3 cellular contexts compared by ENCODE assay signal in genomic region chr3:1571736-1572135, GRCh38.
"Had no signal": no experiment of that assay in that cellular context is flagged by ENCODE, and none has a peak within 500 bp of the region (broad histone marks: within the 10 kb centered on the region; RNA-seq: fewer than 3 reads in every experiment).

No MANE protein-coding gene starts in this region.

- ATAC-seq: GM12878 had no signal

- H3K4me3 ChIP-seq: GM12878 had no signal

- DNase-seq: GDM1, GF-D8 had no signal
